8 cellular contexts compared by ENCODE assay signal in genomic region chrX:20442597-20442996, GRCh38.
DNase-seq lines count a peak whose midpoint lies in the region; ATAC-seq and TF ChIP-seq lines count a peak whose summit lies in the region.

No MANE protein-coding gene starts in this region.

- BruUV-seq in PC-3 (replicated peaks; lab: Mats Ljungman, UMichigan), result no TSS peak

- H3F3A ChIP-seq in PC-3 (ENCODE audit: low read length, unreplicated experiment) (no peaks in the 10 kb centered on the region), neural cell (ENCODE audit: insufficient read depth, low read length, poor library complexity, severe bottlenecking) (no peaks in the 10 kb centered on the region)

- peak; percentile 49 to 56 for DNase-seq in AML-193 (lab: John Stamatoyannopoulos, UW)
- peak; percentile 92 for DNase-seq in Karpas-422
- peak; percentile 86 for DNase-seq in PC-3
- DNase-seq in activated T-cell treated with anti-CD3 and anti-CD28 coated beads for 48 hours (ENCODE audit: low read depth), result peak; percentile 69
- DNase-seq in fibroblast of gingiva (ENCODE audit: low read depth), result peak; percentile 74
- peak; percentile 87 for DNase-seq in stimulated activated naive CD8-positive, alpha-beta T cell treated with anti-CD3 and anti-CD28 coated beads, Interleukin-15, Interleukin-2, amounts not matched to agents 100 U/mL and 50 U/mL, for 24 hours

- CTCF ChIA-PET in PC-3 (lab: Charles Lee), result no interaction called here

- H3K27ac ChIP-seq in Karpas-422 (ENCODE audit: low read length) (no peak overlapping the region), PC-3 (ENCODE audit: low read length) (no peak overlapping the region), neural cell (ENCODE audit: low read length) (no peak overlapping the region)

- H3K79me2 ChIP-seq in Karpas-422 (ENCODE audit: low read length) (no peaks in the 10 kb centered on the region), PC-3 (ENCODE audit: low read length) (no peaks in the 10 kb centered on the region), neural cell (replicated peaks; ENCODE audit: insufficient read depth, low read length) (no peaks in the 10 kb centered on the region)

- H3K9ac ChIP-seq in Karpas-422 (ENCODE audit: low read length) (no peak overlapping the region), PC-3 (ENCODE audit: low read length) (no peak overlapping the region), neural cell (ENCODE audit: low read length) (no peak overlapping the region)

- TF ChIP-seq EP300 in neural cell (conservative IDR thresholded peaks at IDR 0.05; ENCODE audit: poor library complexity, severe bottlenecking), result no peak

- H3K4me1 ChIP-seq in Karpas-422 (ENCODE audit: low read length) (no peaks in the 10 kb centered on the region), PC-3 (ENCODE audit: insufficient read depth, low read length) (peaks cover 3% of the 10 kb centered on the region; the same call in 1 of the 2 replicates)

- H3K9me3 ChIP-seq in Karpas-422 (ENCODE audit: low read length), result no peaks in the 10 kb centered on the region
- no peaks in the 10 kb centered on the region for H3K9me3 ChIP-seq in PC-3 (ENCODE audit: low read length)
- H3K9me3 ChIP-seq in neural cell (ENCODE audit: low read length), result no peaks in the 10 kb centered on the region

- no peak overlapping the region for H3K4me3 ChIP-seq in Karpas-422 (ENCODE audit: low read length)
- no peak overlapping the region for H3K4me3 ChIP-seq in PC-3 (ENCODE audit: low read length)
- no peak overlapping the region for H3K4me3 ChIP-seq in neural cell (ENCODE audit: low read length)

- TF ChIP-seq CTCF in PC-3 (conservative IDR thresholded peaks at IDR 0.05; ENCODE audit: low read depth, low read length) (peak; percentile 80), neural cell (IDR thresholded peaks at IDR 0.05; ENCODE audit: poor library complexity, severe bottlenecking) (peak; percentile 46)

- no peak overlapping the region for H3K4me2 ChIP-seq in Karpas-422 (ENCODE audit: low read depth, low read length, poor library complexity, severe bottlenecking)
- no peak overlapping the region for H3K4me2 ChIP-seq in PC-3 (ENCODE audit: low read length)
- H3K4me2 ChIP-seq in neural cell (ENCODE audit: low read length), result no peak overlapping the region

- H3K36me3 ChIP-seq in Karpas-422 (ENCODE audit: insufficient read depth, low read length) (no peaks in the 10 kb centered on the region), PC-3 (ENCODE audit: low read depth, low read length) (no peaks in the 10 kb centered on the region), neural cell (ENCODE audit: insufficient read depth, low read length) (no peaks in the 10 kb centered on the region)

- intact Hi-C loops in PC-3 (cut with micrococcal nuclease), result loop anchor here (1.0 to 5.0 kb wide), 2 partner anchors 80 to 189 kb away; no protein-coding TSS in a partner anchor

- peak; percentile 48 for TF ChIP-seq RAD21 in neural cell (conservative IDR thresholded peaks at IDR 0.05)

- peak; percentile 77 for ATAC-seq in GM19395 (IDR thresholded peaks at IDR 0.05; ENCODE audit: unreplicated experiment)
- ATAC-seq in PC-3, result peak; percentile 74
- peak; percentile 72 for ATAC-seq in stimulated activated naive CD8-positive, alpha-beta T cell treated with anti-CD3 and anti-CD28 coated beads, Interleukin-15, Interleukin-2, amounts not matched to agents 100 U/mL and 50 U/mL, for 24 hours

- H3K27me3 ChIP-seq in Karpas-422 (ENCODE audit: low read length), result no peaks in the 10 kb centered on the region
- no peaks in the 10 kb centered on the region for H3K27me3 ChIP-seq in PC-3 (ENCODE audit: low read length)
- H3K27me3 ChIP-seq in neural cell (ENCODE audit: insufficient read depth, low read depth, low read length), result no peaks in the 10 kb centered on the region

- H4K20me1 ChIP-seq in Karpas-422 (ENCODE audit: insufficient read depth, low read depth, low read length) (no peaks in the 10 kb centered on the region), PC-3 (ENCODE audit: low read length) (no peaks in the 10 kb centered on the region), neural cell (ENCODE audit: insufficient read depth) (no peaks in the 10 kb centered on the region)

- H3K9me2 ChIP-seq in Karpas-422 (replicated peaks; ENCODE audit: insufficient read depth, low read length) (no peaks in the 10 kb centered on the region), PC-3 (replicated peaks; ENCODE audit: low read length) (no peaks in the 10 kb centered on the region), neural cell (ENCODE audit: insufficient read depth, low read length) (no peaks in the 10 kb centered on the region)

- H2AFZ ChIP-seq in Karpas-422 (ENCODE audit: low read length) (no peak overlapping the region), PC-3 (ENCODE audit: low read length) (no peak overlapping the region), neural cell (ENCODE audit: low read depth, low read length) (no peak overlapping the region)

- POLR2A ChIA-PET in PC-3 (lab: Charles Lee; ENCODE audit: unreplicated experiment), result no interaction called here

TF ChIP-seq in neural cell, 6 proteins besides CTCF, POLR2A, EP300 and RAD21:
- TF ChIP-seq SMC3 (conservative IDR thresholded peaks at IDR 0.05; ENCODE audit: poor library complexity) (peak; percentile 35), EZH2 (IDR thresholded peaks at IDR 0.05; ENCODE audit: borderline replicate concordance, insufficient read depth, low read length, poor library complexity, severe bottlenecking) (no peak)
